In genomic region chr3:117411991-117412390, GRCh38 we compare ENCODE assay signal across 24 cellular contexts.
"Had no signal": no experiment of that assay in that cellular context is flagged by ENCODE, and none has a peak within 500 bp of the region (broad histone marks: within the 10 kb centered on the region; RNA-seq: fewer than 3 reads in every experiment).

No MANE protein-coding gene starts in this region.

- H3K4me3 Mint-ChIP-seq: nephron; T-helper 2 cell treated with Interferon-gamma antibody and Interleukin-4, amounts not matched to agents 5 μg/mL and 100 μg/mL, for 36 hours had no signal

- DNase-seq: activated CD4-positive, alpha-beta T cell treated with anti-CD3 and anti-CD28 coated beads, Interleukin-2, amount 50 U/mL, for 1 hour; activated CD4-positive, CD25-positive, alpha-beta regulatory T cell treated with anti-CD3 and anti-CD28 coated beads, Interleukin-2, amount 50 U/mL, for 72 hours; activated CD8-positive, alpha-beta memory T cell treated with anti-CD3 and anti-CD28 coated beads, Interleukin-2, amount 50 U/mL, for 48 hours; activated effector memory CD4-positive, alpha-beta T cell treated with anti-CD3 and anti-CD28 coated beads, Interleukin-2, amount 50 U/mL, for 16 hours; activated naive CD4-positive, alpha-beta T cell treated with anti-CD3 and anti-CD28 coated beads, Interleukin-2, amount 50 U/mL, for 16 hours; activated T-cell treated with anti-CD3 and anti-CD28 coated beads, Interleukin-2, amount 50 U/mL, for 48 hours; aorta; cerebellar nuclear complex; cortex of kidney; effector CD4-positive, alpha-beta T cell; gastrocnemius medialis; head of caudate nucleus; left ventricle myocardium inferior; mammary epithelial cell; midbrain; stimulated activated naive CD8-positive, alpha-beta T cell treated with anti-CD3 and anti-CD28 coated beads, Interleukin-15, Interleukin-2, amounts not matched to agents 100 U/mL and 50 U/mL, for 24 hours; substantia nigra; tibial artery; uterus had no signal

- H3K27ac Mint-ChIP-seq: T-helper 2 cell treated with Interferon-gamma antibody and Interleukin-4, amounts not matched to agents 5 μg/mL and 100 μg/mL, for 36 hours had no signal

- H3K4me1 ChIP-seq: breast epithelium, left ventricle myocardium inferior, prostate gland, right atrium auricular region, uterus had no signal

- H3K27ac ChIP-seq: breast epithelium, gastrocnemius medialis, left ventricle myocardium inferior, prostate gland, right atrium auricular region, tibial artery, uterus had no signal

- H3K27me3 ChIP-seq: breast epithelium, gastrocnemius medialis, right atrium auricular region, tibial artery, uterus had no signal

- H3K9me3 Mint-ChIP-seq: nephron; T-helper 2 cell treated with Interferon-gamma antibody and Interleukin-4, amounts not matched to agents 5 μg/mL and 100 μg/mL, for 36 hours had no signal

- H3K9me3 ChIP-seq: breast epithelium, gastrocnemius medialis, left ventricle myocardium inferior, prostate gland, right atrium auricular region, tibial artery, uterus had no signal

- H3K4me1 Mint-ChIP-seq: nephron had no signal

- ATAC-seq: gastrocnemius medialis; stimulated activated naive CD8-positive, alpha-beta T cell treated with anti-CD3 and anti-CD28 coated beads, Interleukin-15, Interleukin-2, amounts not matched to agents 100 U/mL and 50 U/mL, for 24 hours had no signal

- H3K36me3 ChIP-seq: breast epithelium, gastrocnemius medialis, left ventricle myocardium inferior, prostate gland, right atrium auricular region, tibial artery, uterus had no signal

- H3K4me3 ChIP-seq: breast epithelium, gastrocnemius medialis, left ventricle myocardium inferior, prostate gland, right atrium auricular region, tibial artery, uterus had no signal
